ENCODE assay signal across 10 cellular contexts in genomic region chr17:64084086-64084939, GRCh38. TPM values are rescaled to one million over a fixed set of nuclear protein-coding genes. Genes with fewer than 3 reads are reported as not detected.
A peak's percentile ranks its signal among the peaks of the same experiment; 100 is the strongest.
DNase-seq lines count a peak whose midpoint lies in the region; ATAC-seq, FAIRE-seq and TF ChIP-seq lines count a peak whose summit lies in the region.
"Had no signal": no experiment of that assay in that cellular context is flagged by ENCODE, and none has a peak within 500 bp of the region (broad histone marks: within the 10 kb centered on the region; RNA-seq: fewer than 3 reads in every experiment).

No MANE protein-coding gene starts in this region.

- H3K27ac Mint-ChIP-seq in H9 = no peak overlapping the region
- no peak overlapping the region for H3K27ac Mint-ChIP-seq in stimulated activated effector memory CD8-positive, alpha-beta T cell treated with anti-CD3 and anti-CD28 coated beads, Interleukin-12 subunit alpha, Interleukin-12 subunit beta, amount 100 ng/mL, for 72 hours
- H3K27ac Mint-ChIP-seq: activated CD4-positive, alpha-beta T cell treated with anti-CD3 and anti-CD28 coated beads, Interleukin-2, amount 10 ng/mL, durations not matched to agents 7 days and 5 days had no signal

- no peak overlapping the region for H3K9ac ChIP-seq in H9 (ENCODE audit: extremely low read depth, insufficient read length, low read length)

- H4K91ac ChIP-seq in H9 (ENCODE audit: insufficient read length, low read depth, low read length) = no peak overlapping the region

- ATAC-seq in GM19324 (IDR thresholded peaks at IDR 0.05; ENCODE audit: low FRiP score, unreplicated experiment) = no peak
- no peak for ATAC-seq in stimulated activated effector memory CD8-positive, alpha-beta T cell treated with anti-CD3 and anti-CD28 coated beads, Interleukin-12 subunit alpha, Interleukin-12 subunit beta, amount 100 ng/mL, for 72 hours

- H3K18ac ChIP-seq in H9 (ENCODE audit: insufficient read length, low read depth, low read length) = no peak overlapping the region

- peaks cover 5% of the 10 kb centered on the region in 2 experiments; a peak in 3 of 4 replicates for H3K4me1 Mint-ChIP-seq in H9
- H3K4me1 Mint-ChIP-seq in stimulated activated effector memory CD8-positive, alpha-beta T cell treated with anti-CD3 and anti-CD28 coated beads, Interleukin-12 subunit alpha, Interleukin-12 subunit beta, amount 100 ng/mL, for 72 hours = peaks cover 37% of the 10 kb centered on the region

- TF ChIP-seq CTCF in H9 (conservative IDR thresholded peaks at IDR 0.05) (no peak), epithelial cell of esophagus (IDR thresholded peaks at IDR 0.05; ENCODE audit: insufficient read depth, low read depth, low read length, missing control alignments) (no peak), brain microvascular endothelial cell (IDR thresholded peaks at IDR 0.05; ENCODE audit: low read depth, low read length, missing control alignments) (no peak)

- H3K9me3 Mint-ChIP-seq in H9 = no peaks in the 10 kb centered on the region
- H3K9me3 Mint-ChIP-seq in stimulated activated effector memory CD8-positive, alpha-beta T cell treated with anti-CD3 and anti-CD28 coated beads, Interleukin-12 subunit alpha, Interleukin-12 subunit beta, amount 100 ng/mL, for 72 hours = no peaks in the 10 kb centered on the region
- H3K9me3 Mint-ChIP-seq: activated CD4-positive, alpha-beta T cell treated with anti-CD3 and anti-CD28 coated beads, Interleukin-2, amount 10 ng/mL, durations not matched to agents 7 days and 5 days had no signal

- H3K27ac ChIP-seq in H9 (ENCODE audit: insufficient read length, low read depth, low read length) (no peak overlapping the region), small intestine (ENCODE audit: low read depth in 1 of 2, low read length in 1 of 2) (peak overlapping the region; percentile 86 to 96), brain microvascular endothelial cell (no peak overlapping the region)

- no peaks in the 10 kb centered on the region for H3K79me2 ChIP-seq in H9 (ENCODE audit: insufficient read depth, low read length)

- H3K4ac ChIP-seq in H9 (ENCODE audit: low read depth, low read length) = no peak overlapping the region

- H3K9me3 ChIP-seq in H9 (ENCODE audit: control insufficient read depth, low read depth, low read length) (no peaks in the 10 kb centered on the region), small intestine (ENCODE audit: control insufficient read depth, low read depth) (no peaks in the 10 kb centered on the region)

- no peak overlapping the region for H3K14ac ChIP-seq in H9 (ENCODE audit: insufficient read depth, low read length)

- no peaks in the 10 kb centered on the region for H3K23me2 ChIP-seq in H9 (ENCODE audit: insufficient read length, low read depth, low read length, poor library complexity, severe bottlenecking)

- no peak overlapping the region for H3K56ac ChIP-seq in H9 (ENCODE audit: insufficient read length, low read depth, low read length)

- H3K36me3 Mint-ChIP-seq in H9 (ENCODE audit: insufficient read depth in 1 of 3, low read depth in 3 of 3) = no peaks in the 10 kb centered on the region
- peaks cover 31% of the 10 kb centered on the region for H3K36me3 Mint-ChIP-seq in stimulated activated effector memory CD8-positive, alpha-beta T cell treated with anti-CD3 and anti-CD28 coated beads, Interleukin-12 subunit alpha, Interleukin-12 subunit beta, amount 100 ng/mL, for 72 hours

- H3K23ac ChIP-seq in H9 (ENCODE audit: insufficient read length, low read depth, low read length) = no peak overlapping the region

- H2BK15ac ChIP-seq in H9 (ENCODE audit: low read depth, low read length) = no peak overlapping the region

- no peak overlapping the region for H2BK5ac ChIP-seq in H9 (ENCODE audit: insufficient read length, low read length)

- no peak overlapping the region for H2BK12ac ChIP-seq in H9 (ENCODE audit: insufficient read length, low read depth, low read length)

- no peak for FAIRE-seq in small intestine (lab: Jason Lieb, UNC)

- H3K27me3 ChIP-seq in H9 (ENCODE audit: insufficient read depth, low read length) (no peaks in the 10 kb centered on the region), small intestine (ENCODE audit: control insufficient read depth in 2 of 2, insufficient read depth in 2 of 2, low read length in 2 of 2) (no peaks in the 10 kb centered on the region), brain microvascular endothelial cell (replicated peaks) (no peaks in the 10 kb centered on the region)

- H3K4me1 ChIP-seq in H9 (ENCODE audit: insufficient read depth, low read length) (peaks cover 10% of the 10 kb centered on the region), small intestine (ENCODE audit: control insufficient read depth in 2 of 2, insufficient read depth in 1 of 2, low read depth in 1 of 2, low read length in 1 of 2) (peaks cover 20 to 50% of the 10 kb centered on the region in 2 donors)

- no peaks in the 10 kb centered on the region for H3K79me1 ChIP-seq in H9 (ENCODE audit: insufficient read depth, low read depth, low read length, poor library complexity, severe bottlenecking)

- WGBS in H9 (ENCODE audit: extremely low coverage, insufficient read length, low lambda C conversion rate) = no CpG with 5 or more reads among the region's 10 CpGs
- 18 to 53% (median 35%) methylated on average over 10 of the region's 10 CpGs for WGBS in small intestine, 3 donors

- no peak overlapping the region for H4K5ac ChIP-seq in H9 (ENCODE audit: insufficient read length, low read depth, low read length)

- no peak overlapping the region for H2BK120ac ChIP-seq in H9 (ENCODE audit: low read depth, low read length, poor library complexity, severe bottlenecking)

- no peak overlapping the region for H3K4me2 ChIP-seq in H9 (ENCODE audit: insufficient read depth, insufficient read length, low read length)

- H3K27me3 Mint-ChIP-seq in H9 (ENCODE audit: low read depth) = no peaks in the 10 kb centered on the region; the same call in 1 of the 2 replicates
- H3K27me3 Mint-ChIP-seq: activated CD4-positive, alpha-beta T cell treated with anti-CD3 and anti-CD28 coated beads, Interleukin-2, amount 10 ng/mL, durations not matched to agents 7 days and 5 days had no signal

- in situ Hi-C loops in brain microvascular endothelial cell (cut with HindIII; ENCODE audit: low pct_ligation_motif_present, low sequenced_read_pairs) = no loop called here

- peaks cover 3 to 4% of the 10 kb centered on the region in 2 donors for H3K36me3 ChIP-seq in small intestine (ENCODE audit: control insufficient read depth in 2 of 2, insufficient read depth in 2 of 2, low read length in 2 of 2)
- no peaks in the 10 kb centered on the region for H3K36me3 ChIP-seq in brain microvascular endothelial cell (replicated peaks)

- no peak overlapping the region for H2AFZ ChIP-seq in H9 (ENCODE audit: low read length)

- no peak overlapping the region for H3K4me3 ChIP-seq in epithelial cell of esophagus (ENCODE audit: low read length)
- no peak overlapping the region for H3K4me3 ChIP-seq in small intestine (ENCODE audit: low read depth in 1 of 2, low read length in 2 of 2)
- H3K4me3 ChIP-seq in brain microvascular endothelial cell (ENCODE audit: low read depth, low read length) = no peak overlapping the region

- H4K8ac ChIP-seq in H9 (replicated peaks; ENCODE audit: insufficient read length, low read depth, low read length) = no peak overlapping the region

- no peak overlapping the region for H2BK20ac ChIP-seq in H9 (ENCODE audit: low read depth, low read length, poor library complexity, severe bottlenecking)

- no peaks in the 10 kb centered on the region for H4K20me1 ChIP-seq in H9 (ENCODE audit: control insufficient read depth, insufficient read depth, insufficient read length)

- no peak overlapping the region for H3T11ph ChIP-seq in H9 (ENCODE audit: low read length)

- no peak overlapping the region for H2AK5ac ChIP-seq in H9 (ENCODE audit: insufficient read length, low read length)

- DNase-seq in H9 = peak; percentile 64
- peak; percentile 9 for DNase-seq in NOMO-1 treated with DMSO at 0.1 percent for 48 hours (lab: John Stamatoyannopoulos, UW; ENCODE audit: unreplicated experiment)
- peak; percentile 72 for DNase-seq in epithelial cell of esophagus (ENCODE audit: low read depth)
- peak; percentile 96 for DNase-seq in small intestine
- no peak for DNase-seq in brain microvascular endothelial cell
- no peak for DNase-seq in stimulated activated effector memory CD8-positive, alpha-beta T cell treated with anti-CD3 and anti-CD28 coated beads, Interleukin-12 subunit alpha, Interleukin-12 subunit beta, amount 100 ng/mL, for 72 hours (ENCODE audit: low spot score in 2 of 2)
- DNase-seq: activated CD4-positive, alpha-beta T cell treated with anti-CD3 and anti-CD28 coated beads, Interleukin-2, amount 10 ng/mL, durations not matched to agents 7 days and 5 days; NCI-H2171 treated with DMSO at 0.1 percent for 48 hours; stimulated activated CD4-positive, alpha-beta T cell treated with anti-CD3 and anti-CD28 coated beads, Interleukin-2, amount 100 ng/mL, for 24 hours had no signal

- H3K4me3 Mint-ChIP-seq in H9 = no peak overlapping the region
- H3K4me3 Mint-ChIP-seq in stimulated activated effector memory CD8-positive, alpha-beta T cell treated with anti-CD3 and anti-CD28 coated beads, Interleukin-12 subunit alpha, Interleukin-12 subunit beta, amount 100 ng/mL, for 72 hours = no peak overlapping the region

RNA-seq across cellular contexts. Expression of gene ERN1, which starts 45.6 kb away (rescaled TPM):
- 4.4 and 5.0 TPM in 2 replicates for total RNA-seq in H9 (2021)
- 10 to 100 TPM in 1 of 3 donors, 1 to 10 TPM in 2; 2.2 to 10.3 (median 2.7) TPM for polyA plus RNA-seq in small intestine

Comparison
In these comparisons a context has a peak if more than half of its experiments do, and no peak if none do; other contexts are left out.
1. DNase-seq: peak in H9 (single experiment), NOMO-1 treated with DMSO at 0.1 percent for 48 hours (single experiment), epithelial cell of esophagus (single experiment) and small intestine (single experiment); none in brain microvascular endothelial cell (single experiment) and stimulated activated effector memory CD8-positive, alpha-beta T cell treated with anti-CD3 and anti-CD28 coated beads, Interleukin-12 subunit alpha, Interleukin-12 subunit beta, amount 100 ng/mL, for 72 hours (0 of 2).
2. H3K27ac ChIP-seq: peak in small intestine (2 of 2); none in H9 (single experiment) and brain microvascular endothelial cell (single experiment).